24 cellular contexts compared by ENCODE assay signal in the genomic region with DNA sequence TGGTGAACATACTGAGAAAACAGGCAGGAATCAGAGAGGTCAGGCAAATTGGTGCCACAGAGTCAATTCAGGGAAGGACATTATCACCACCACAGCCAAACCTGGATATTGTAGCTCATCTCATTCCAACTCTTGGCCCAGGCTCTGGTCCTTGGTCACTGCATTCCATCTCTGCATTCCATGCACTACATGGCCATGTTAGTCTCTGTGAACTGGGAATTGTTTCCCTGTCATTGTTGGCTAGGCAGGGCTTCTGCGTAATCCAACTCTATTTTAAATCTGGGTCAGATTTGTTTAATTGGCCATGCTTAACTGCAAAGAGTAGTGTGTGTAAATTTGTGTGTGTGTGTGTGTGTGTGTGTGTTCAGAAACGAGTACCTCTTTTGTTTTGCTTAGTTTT.
DNase-seq lines count a peak whose midpoint lies in the region; FAIRE-seq and TF ChIP-seq lines count a peak whose summit lies in the region.
"Had no signal": no experiment of that assay in that cellular context is flagged by ENCODE, and none has a peak within 500 bp of the region (broad histone marks: within the 10 kb centered on the region; RNA-seq: fewer than 3 reads in every experiment).

No MANE protein-coding gene starts in this region.

- TF ChIP-seq POLR2A in sigmoid colon (IDR thresholded peaks at IDR 0.05) (no peak), spleen (IDR thresholded peaks at IDR 0.05) (no peak)

- peak overlapping the region; percentile 40 for H3K27ac ChIP-seq in hepatocyte
- peak overlapping the region; percentile 6 to 61 (median 35) for H3K27ac ChIP-seq in sigmoid colon
- H3K27ac ChIP-seq in spleen: no peak overlapping the region
- H3K27ac ChIP-seq: parathyroid adenoma had no signal

- intact Hi-C loops in sigmoid colon (cut with DNase I): no loop called here
- intact Hi-C loops in spleen (cut with DNase I; ENCODE audit: low total_unique reads): no loop called here

- DNase-seq in EL (peak; percentile 41), astrocyte of the cerebellum (ENCODE audit: low read depth) (peak; percentile 20), hepatocyte (ENCODE audit: low spot score) (no peak), sigmoid colon (no peak), HTR-8/SVneo (ENCODE audit: insufficient read length, low spot score) (no peak), spleen (no peak), T-helper 1 cell (no peak)
- DNase-seq: activated CD4-positive, CD25-positive, alpha-beta regulatory T cell treated with anti-CD3 and anti-CD28 coated beads, Interleukin-2, amount 50 U/mL, for 72 hours; activated CD8-positive, alpha-beta T cell treated with anti-CD3 and anti-CD28 coated beads, Interleukin-2, amount 10 ng/mL, durations not matched to agents 7 days and 5 days; activated naive CD4-positive, alpha-beta T cell treated with Interleukin-2 at 50 U/mL for 16 hours; activated T-cell treated with anti-CD3 and anti-CD28 coated beads, Interleukin-2, amount 50 U/mL, for 1 hour; anterior cingulate cortex; CD8-positive, alpha-beta T cell; DMS79; kidney; NCI-H1092 treated with DMSO at 0.1 percent for 48 hours; NCI-H2081; NCI-H82; SHP77 treated with DMSO at 0.1 percent for 48 hours; stimulated activated CD4-positive, alpha-beta T cell treated with anti-CD3 and anti-CD28 coated beads, Interleukin-1b, Interleukin-23, amount 100 ng/mL, for 48 hours; substantia nigra; SW 1271 had no signal

- no peak overlapping the region for H3K4me2 ChIP-seq in hepatocyte

- in situ Hi-C loops in astrocyte of the cerebellum (cut with HindIII; ENCODE audit: low sequenced_read_pairs): no loop called here

- WGBS in hepatocyte (ENCODE audit: low lambda C conversion rate, missing lambda C conversion rate): 76% methylated on average over 2 of the region's 2 CpGs
- 69 to 73% methylated on average over 2 of the region's 2 CpGs for WGBS in sigmoid colon, 2 donors
- WGBS in spleen, 5 donors: 67 to 84% (median 72%) methylated on average over 2 of the region's 2 CpGs

- H3K4me3 ChIP-seq in astrocyte of the cerebellum (ENCODE audit: low read depth, low read length): no peak overlapping the region
- no peak overlapping the region for H3K4me3 ChIP-seq in hepatocyte
- no peak overlapping the region for H3K4me3 ChIP-seq in sigmoid colon
- H3K4me3 ChIP-seq in spleen: no peak overlapping the region

- TF ChIP-seq CTCF in astrocyte of the cerebellum (IDR thresholded peaks at IDR 0.05; ENCODE audit: low read depth, low read length, missing control alignments): no peak
- no peak for TF ChIP-seq CTCF in hepatocyte (IDR thresholded peaks at IDR 0.05; ENCODE audit: poor library complexity)
- TF ChIP-seq CTCF in sigmoid colon (IDR thresholded peaks at IDR 0.05): no peak
- no peak for TF ChIP-seq CTCF in spleen (IDR thresholded peaks at IDR 0.05 in 8 of 11, conservative IDR thresholded peaks at IDR 0.05 in 3 of 11)

- no peak for FAIRE-seq in HTR-8/SVneo (lab: Jason Lieb, UNC)
- FAIRE-seq: GM12892 had no signal

- H3K9me3 ChIP-seq in hepatocyte (ENCODE audit: low read depth) (no peaks in the 10 kb centered on the region), sigmoid colon (no peaks in the 10 kb centered on the region), spleen (no peaks in the 10 kb centered on the region)

- TF ChIP-seq EP300 in sigmoid colon (IDR thresholded peaks at IDR 0.05): peak in 1 of 4 donors; percentile 38

- H3K9me2 ChIP-seq in hepatocyte (replicated peaks; ENCODE audit: insufficient read depth): no peaks in the 10 kb centered on the region

- H3K27me3 ChIP-seq in hepatocyte: no peaks in the 10 kb centered on the region
- H3K27me3 ChIP-seq in sigmoid colon: no peaks in the 10 kb centered on the region
- H3K27me3 ChIP-seq in spleen (replicated peaks in 1 of 7): no peaks in the 10 kb centered on the region

- H4K20me1 ChIP-seq in hepatocyte (ENCODE audit: insufficient read depth, poor library complexity, severe bottlenecking): no peaks in the 10 kb centered on the region

- H3K79me2 ChIP-seq in hepatocyte: no peaks in the 10 kb centered on the region
- H3K79me2 ChIP-seq: parathyroid adenoma had no signal

- peaks cover 7% of the 10 kb centered on the region for H3K4me1 ChIP-seq in hepatocyte (ENCODE audit: insufficient read depth)
- H3K4me1 ChIP-seq in sigmoid colon: peaks cover 0 to 38% (median 14%) of the 10 kb centered on the region in 4 donors
- H3K4me1 ChIP-seq in spleen: no peaks in the 10 kb centered on the region
- H3K4me1 ChIP-seq: parathyroid adenoma had no signal

- no peaks in the 10 kb centered on the region for H3K36me3 ChIP-seq in hepatocyte (replicated peaks; ENCODE audit: insufficient read depth, low read depth)
- H3K36me3 ChIP-seq in sigmoid colon: no peaks in the 10 kb centered on the region
- H3K36me3 ChIP-seq in spleen: no peaks in the 10 kb centered on the region

- H2AFZ ChIP-seq in hepatocyte: no peak overlapping the region
- H2AFZ ChIP-seq: parathyroid adenoma had no signal

Comparison
In these comparisons a context has a peak if more than half of its experiments do, and no peak if none do; other contexts are left out.
1. DNase-seq: peak in EL (single experiment) and astrocyte of the cerebellum (single experiment); none in hepatocyte (single experiment), sigmoid colon (single experiment), HTR-8/SVneo (single experiment), spleen (single experiment) and T-helper 1 cell (0 of 5).
2. H3K27ac ChIP-seq: peak in hepatocyte (single experiment) and sigmoid colon (4 of 4); none in spleen (0 of 8).